Comparison of ENCODE assay signal across 21 cellular contexts in genomic region chr22:31262369-31263133, GRCh38.
"Had no signal": no experiment of that assay in that cellular context is flagged by ENCODE, and none has a peak within 500 bp of the region (broad histone marks: within the 10 kb centered on the region; RNA-seq: fewer than 3 reads in every experiment).

No MANE protein-coding gene starts in this region.

- H3K27ac Mint-ChIP-seq: activated naive CD8-positive, alpha-beta T cell treated with anti-CD3 and anti-CD28 coated beads, Interleukin-2, amount 50 U/mL, for 24 hours; dendritic cell treated with granulocyte-macrophage colony-stimulating factor and Interleukin-4, amounts not matched to agents 40 ng/mL and 50 ng/mL, for 4 days; mesothelial cell of epicardium; naive B cell; type B pancreatic cell had no signal

- H3K9me3 ChIP-seq: suprapubic skin had no signal

- H3K9me3 Mint-ChIP-seq: activated naive CD8-positive, alpha-beta T cell treated with anti-CD3 and anti-CD28 coated beads, Interleukin-2, amount 50 U/mL, for 24 hours; activated T-helper 17 cell treated with anti-CD3 and anti-CD28 coated beads, Interleukin-2, amount 50 U/mL, for 72 hours; dendritic cell treated with granulocyte-macrophage colony-stimulating factor and Interleukin-4, amounts not matched to agents 40 ng/mL and 50 ng/mL, for 4 days; effector memory CD8-positive, alpha-beta T cell; mesothelial cell of epicardium; naive B cell; type B pancreatic cell had no signal

- H3K4me2 ChIP-seq: smooth muscle cell had no signal

- H3K4me3 ChIP-seq: lung, smooth muscle cell, suprapubic skin had no signal

- H3K27me3 ChIP-seq: suprapubic skin had no signal

- ATAC-seq: activated CD4-positive, CD25-positive, alpha-beta regulatory T cell treated with anti-CD3 and anti-CD28 coated beads, Interleukin-2, amount 50 U/mL, for 24 hours; activated naive CD8-positive, alpha-beta T cell treated with anti-CD3 and anti-CD28 coated beads, Interleukin-2, amount 50 U/mL, for 24 hours; activated T-helper 17 cell treated with anti-CD3 and anti-CD28 coated beads, Interleukin-2, amount 50 U/mL, for 72 hours; effector memory CD8-positive, alpha-beta T cell; stimulated activated naive CD8-positive, alpha-beta T cell treated with anti-CD3 and anti-CD28 coated beads, Interleukin-15, Interleukin-2, amounts not matched to agents 100 U/mL and 50 U/mL, for 24 hours had no signal

- H3K27me3 Mint-ChIP-seq: activated naive CD8-positive, alpha-beta T cell treated with anti-CD3 and anti-CD28 coated beads, Interleukin-2, amount 50 U/mL, for 24 hours; activated T-helper 17 cell treated with anti-CD3 and anti-CD28 coated beads, Interleukin-2, amount 50 U/mL, for 72 hours; dendritic cell treated with granulocyte-macrophage colony-stimulating factor and Interleukin-4, amounts not matched to agents 40 ng/mL and 50 ng/mL, for 4 days; effector memory CD8-positive, alpha-beta T cell; naive B cell; type B pancreatic cell had no signal

- DNase-seq: activated CD4-positive, alpha-beta T cell treated with anti-CD3 and anti-CD28 coated beads, Interleukin-2, amount 50 U/mL, for 4 hours; activated naive CD4-positive, alpha-beta T cell treated with Interleukin-2 at 50 U/mL for 16 hours; activated naive CD8-positive, alpha-beta T cell treated with anti-CD3 and anti-CD28 coated beads, Interleukin-2, amount 50 U/mL, for 24 hours; activated T-cell treated with anti-CD3 and anti-CD28 coated beads for 4 hours; effector memory CD8-positive, alpha-beta T cell; erythroblast; hippocampal formation; kidney; naive B cell; SIG-M5; stimulated activated CD4-positive, alpha-beta T cell treated with anti-CD3 and anti-CD28 coated beads, Interleukin-4, amount 100 ng/mL, for 4 hours; stimulated activated CD8-positive, alpha-beta memory T cell treated with anti-CD3 and anti-CD28 coated beads, Interleukin-4, amount 100 ng/mL, for 48 hours; stimulated activated naive CD8-positive, alpha-beta T cell treated with anti-CD3 and anti-CD28 coated beads, Interleukin-15, Interleukin-2, amounts not matched to agents 100 U/mL and 50 U/mL, for 24 hours had no signal

- H3K4me1 Mint-ChIP-seq: activated naive CD8-positive, alpha-beta T cell treated with anti-CD3 and anti-CD28 coated beads, Interleukin-2, amount 50 U/mL, for 24 hours; activated T-helper 17 cell treated with anti-CD3 and anti-CD28 coated beads, Interleukin-2, amount 50 U/mL, for 72 hours; mesothelial cell of epicardium had no signal

- H3K4me3 Mint-ChIP-seq: activated naive CD8-positive, alpha-beta T cell treated with anti-CD3 and anti-CD28 coated beads, Interleukin-2, amount 50 U/mL, for 24 hours; activated T-helper 17 cell treated with anti-CD3 and anti-CD28 coated beads, Interleukin-2, amount 50 U/mL, for 72 hours; dendritic cell treated with granulocyte-macrophage colony-stimulating factor and Interleukin-4, amounts not matched to agents 40 ng/mL and 50 ng/mL, for 4 days; effector memory CD8-positive, alpha-beta T cell; mesothelial cell of epicardium; type B pancreatic cell had no signal

- H3K27ac ChIP-seq: suprapubic skin had no signal
